In genomic region chr13:26718872-26719271, GRCh38 we compare ENCODE assay signal across 30 cellular contexts. TPM values are rescaled to one million over a fixed set of nuclear protein-coding genes. Genes with fewer than 3 reads are reported as not detected.
"Had no signal": no experiment of that assay in that cellular context is flagged by ENCODE, and none has a peak within 500 bp of the region (broad histone marks: within the 10 kb centered on the region; RNA-seq: fewer than 3 reads in every experiment).

No MANE protein-coding gene starts in this region.

- H3K4me3 ChIP-seq: adrenal gland, PC-9 had no signal

- H3K4me1 ChIP-seq: adrenal gland had no signal

- H3K9me3 Mint-ChIP-seq: activated B cell treated with CpG ODN at 0.5 μM for 24 hours; activated CD8-positive, alpha-beta T cell treated with anti-CD3 and anti-CD28 coated beads for 36 hours; activated T-cell treated with anti-CD3 and anti-CD28 coated beads, Interleukin-2, amount 50 U/mL, for 72 hours; activated T-helper 17 cell treated with anti-CD3 and anti-CD28 coated beads, Interleukin-2, amount 50 U/mL, for 72 hours; T-cell had no signal

- H3K27me3 Mint-ChIP-seq: activated CD8-positive, alpha-beta T cell treated with anti-CD3 and anti-CD28 coated beads for 36 hours; activated naive CD8-positive, alpha-beta T cell treated with anti-CD3 and anti-CD28 coated beads, Interleukin-2, amount 10 ng/mL, durations not matched to agents 7 days and 5 days; activated T-helper 17 cell treated with anti-CD3 and anti-CD28 coated beads, Interleukin-2, amount 50 U/mL, for 72 hours; T-cell; T-helper 17 cell had no signal

- H3K4me1 Mint-ChIP-seq: activated T-helper 17 cell treated with anti-CD3 and anti-CD28 coated beads, Interleukin-2, amount 50 U/mL, for 72 hours had no signal

- H3K4me3 Mint-ChIP-seq: activated B cell treated with CpG ODN at 0.5 μM for 24 hours; activated CD8-positive, alpha-beta T cell treated with anti-CD3 and anti-CD28 coated beads for 36 hours; activated naive CD8-positive, alpha-beta T cell treated with anti-CD3 and anti-CD28 coated beads, Interleukin-2, amount 10 ng/mL, durations not matched to agents 7 days and 5 days; activated T-cell treated with anti-CD3 and anti-CD28 coated beads, Interleukin-2, amount 50 U/mL, for 72 hours; activated T-helper 17 cell treated with anti-CD3 and anti-CD28 coated beads, Interleukin-2, amount 50 U/mL, for 72 hours; T-cell; T-helper 17 cell had no signal

- H2AFZ ChIP-seq: PC-9 had no signal

- H3K27ac ChIP-seq: adrenal gland, PC-9, RWPE1, VCaP had no signal

- DNase-seq: activated B cell treated with CpG ODN at 0.5 μM for 24 hours; activated CD4-positive, alpha-beta T cell treated with anti-CD3 and anti-CD28 coated beads for 4 hours; activated CD4-positive, alpha-beta T cell treated with anti-CD3 and anti-CD28 coated beads, Interleukin-2, amount 50 U/mL, for 4 hours; activated CD4-positive, CD25-positive, alpha-beta regulatory T cell treated with anti-CD3 and anti-CD28 coated beads, Interleukin-2, amount 50 U/mL, for 72 hours; activated CD8-positive, alpha-beta T cell treated with anti-CD3 and anti-CD28 coated beads for 36 hours; activated effector memory CD4-positive, alpha-beta T cell treated with anti-CD3 and anti-CD28 coated beads, Interleukin-2, amount 50 U/mL, for 16 hours; activated naive CD4-positive, alpha-beta T cell; activated naive CD4-positive, alpha-beta T cell treated with anti-CD3 and anti-CD28 coated beads, Interleukin-2, amount 50 U/mL, for 16 hours; activated naive CD8-positive, alpha-beta T cell treated with anti-CD3 and anti-CD28 coated beads, Interleukin-2, amount 10 ng/mL, durations not matched to agents 7 days and 5 days; activated T-cell treated with anti-CD3 and anti-CD28 coated beads, Interleukin-2, amount 50 U/mL, for 1 hour; activated T-cell treated with anti-CD3 and anti-CD28 coated beads, Interleukin-2, amount 50 U/mL, for 72 hours; adrenal gland; caudate nucleus; cerebellar nuclear complex; MM.1S; NCI-H187 treated with DMSO at 0.1 percent for 48 hours; NCI-H2227 treated with DMSO at 0.1 percent for 48 hours; NCI-H526 treated with DMSO at 0.1 percent for 48 hours; PC-9; T-cell; T-helper 17 cell had no signal

- H3K27me3 ChIP-seq: adrenal gland had no signal

- ATAC-seq: activated CD8-positive, alpha-beta T cell treated with anti-CD3 and anti-CD28 coated beads for 36 hours; activated T-cell treated with anti-CD3 and anti-CD28 coated beads, Interleukin-2, amount 50 U/mL, for 72 hours; activated T-helper 17 cell treated with anti-CD3 and anti-CD28 coated beads, Interleukin-2, amount 50 U/mL, for 72 hours; Right ventricle myocardium inferior; T-cell; T-helper 17 cell had no signal

- H3K27ac Mint-ChIP-seq: activated B cell treated with CpG ODN at 0.5 μM for 24 hours; activated CD8-positive, alpha-beta T cell treated with anti-CD3 and anti-CD28 coated beads for 36 hours; activated T-cell treated with anti-CD3 and anti-CD28 coated beads, Interleukin-2, amount 50 U/mL, for 72 hours; activated T-helper 17 cell treated with anti-CD3 and anti-CD28 coated beads, Interleukin-2, amount 50 U/mL, for 72 hours; T-helper 17 cell had no signal

- H3K36me3 ChIP-seq: adrenal gland had no signal

- H3K4me2 ChIP-seq: PC-9 had no signal

- H3K9me3 ChIP-seq: adrenal gland had no signal

- H3K36me3 Mint-ChIP-seq: activated naive CD8-positive, alpha-beta T cell treated with anti-CD3 and anti-CD28 coated beads, Interleukin-2, amount 10 ng/mL, durations not matched to agents 7 days and 5 days; brain; T-cell had no signal

RNA-seq across cellular contexts. Expression of gene GPR12, which starts 41.7 kb away (rescaled TPM):
- total RNA-seq: activated B cell treated with CpG ODN at 0.5 μM for 24 hours; activated CD8-positive, alpha-beta memory T cell treated with anti-CD3 and anti-CD28 coated beads for 36 hours; activated CD8-positive, alpha-beta T cell treated with anti-CD3 and anti-CD28 coated beads for 36 hours; activated naive CD8-positive, alpha-beta T cell treated with anti-CD3 and anti-CD28 coated beads, Interleukin-2, amount 10 ng/mL, durations not matched to agents 7 days and 5 days; activated T-cell treated with anti-CD3 and anti-CD28 coated beads, Interleukin-2, amount 50 U/mL, for 72 hours; activated T-helper 17 cell treated with anti-CD3 and anti-CD28 coated beads, Interleukin-2, amount 50 U/mL, for 72 hours; adrenal gland; bronchial epithelial cell; OCI-LY7; PC-9; SK-MEL-5; T-cell; T-helper 17 cell had no signal
